ENCODE assay signal across 14 cellular contexts in the genomic region with DNA sequence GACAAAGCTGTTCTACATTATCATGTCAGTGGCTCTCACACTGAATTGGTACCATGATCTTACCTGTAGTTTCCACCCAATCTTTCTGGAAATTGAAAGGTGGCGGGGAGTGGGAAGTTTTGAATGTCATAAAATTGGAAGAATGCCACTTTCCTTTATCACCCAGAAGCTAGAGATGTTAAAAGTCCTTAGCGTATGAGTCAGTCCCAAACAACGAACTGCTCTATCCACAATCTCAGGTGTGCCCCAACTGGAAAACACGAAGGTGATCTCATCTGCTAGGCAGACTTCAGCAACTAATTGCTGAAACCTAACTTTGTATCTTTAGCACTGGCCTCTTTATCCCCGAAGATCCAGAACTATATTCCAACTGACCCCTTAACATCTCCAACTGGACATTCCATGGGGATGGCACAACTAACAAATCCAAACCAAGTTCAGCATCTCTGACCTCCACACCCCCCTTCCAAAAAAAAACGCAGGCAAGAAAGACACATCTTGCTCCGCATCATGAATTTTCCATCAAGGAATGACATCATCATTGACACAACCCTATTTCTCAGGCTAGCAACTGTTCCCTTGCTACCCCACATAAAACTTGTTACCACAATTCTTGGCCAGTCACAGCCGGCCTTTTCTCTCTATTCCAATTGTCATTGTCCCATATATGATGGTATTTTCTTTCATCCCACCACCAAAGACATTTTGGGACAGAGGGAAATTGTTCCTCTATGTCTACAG.
DNase-seq lines count a peak whose midpoint lies in the region; ATAC-seq and TF ChIP-seq lines count a peak whose summit lies in the region.
"Had no signal": no experiment of that assay in that cellular context is flagged by ENCODE, and none has a peak within 500 bp of the region (broad histone marks: within the 10 kb centered on the region; RNA-seq: fewer than 3 reads in every experiment).

No MANE protein-coding gene starts in this region.

- H3K27ac ChIP-seq in RWPE2 (ENCODE audit: poor library complexity, severe bottlenecking) (peak overlapping the region; percentile 41), uterus (no peak overlapping the region)

- DNase-seq in Daoy (ENCODE audit: low read depth) = peak; percentile 5
- DNase-seq in HPDE6-E6E7 (ENCODE audit: extremely low spot score) = peak; percentile 61
- DNase-seq in RWPE2 (ENCODE audit: low spot score) = no peak
- DNase-seq in mucosa of descending colon = no peak
- no peak for DNase-seq in GM19240 (ENCODE audit: insufficient read length, low spot score)
- no peak for DNase-seq in activated gamma-delta T cell treated with Interleukin-2 at 50 U/mL for 16 hours
- no peak for DNase-seq in uterus
- DNase-seq in NCI-H1105 (lab: John Stamatoyannopoulos, UW) = no peak
- DNase-seq: CD8-positive, alpha-beta memory T cell; NCI-H1092; NCI-H1694; NCI-H774 had no signal

- H3K4me1 ChIP-seq in RWPE2 (ENCODE audit: insufficient read depth, poor library complexity, severe bottlenecking) (peaks cover 11% of the 10 kb centered on the region), mucosa of descending colon (ENCODE audit: low read depth) (no peaks in the 10 kb centered on the region), uterus (no peaks in the 10 kb centered on the region)
- H3K4me1 ChIP-seq: HAP-1 had no signal

- H3K27me3 ChIP-seq in RWPE2 (ENCODE audit: insufficient read depth, poor library complexity, severe bottlenecking) (no peaks in the 10 kb centered on the region), uterus (no peaks in the 10 kb centered on the region)

- intact Hi-C loops in mucosa of descending colon (cut with DNase I, micrococcal nuclease) (no loop called here), uterus (cut with DNase I; ENCODE audit: low total_unique reads) (no loop called here)

- H3K9me3 ChIP-seq in RWPE2 (ENCODE audit: severe bottlenecking) (no peaks in the 10 kb centered on the region), mucosa of descending colon (no peaks in the 10 kb centered on the region), uterus (no peaks in the 10 kb centered on the region)
- H3K9me3 ChIP-seq: HAP-1 had no signal

- TF ChIP-seq CTCF in RWPE2 (IDR thresholded peaks at IDR 0.05; ENCODE audit: poor library complexity, severe bottlenecking) (no peak), mucosa of descending colon (IDR thresholded peaks at IDR 0.05) (no peak), uterus (IDR thresholded peaks at IDR 0.05) (no peak)

- H3K36me3 ChIP-seq in RWPE2 (ENCODE audit: low read depth) (no peaks in the 10 kb centered on the region), mucosa of descending colon (ENCODE audit: low read depth) (no peaks in the 10 kb centered on the region), uterus (no peaks in the 10 kb centered on the region)
- H3K36me3 ChIP-seq: HAP-1 had no signal

- no peak for TF ChIP-seq POLR2A in uterus (IDR thresholded peaks at IDR 0.05)

- peak; percentile 99 for ATAC-seq in RWPE2 (ENCODE audit: low read depth)
- ATAC-seq in mucosa of descending colon = peak; percentile 67
- ATAC-seq: Panc1 had no signal

- H3K4me3 ChIP-seq in RWPE2 (ENCODE audit: severe bottlenecking) (no peak overlapping the region), mucosa of descending colon (no peak overlapping the region), uterus (no peak overlapping the region)
- H3K4me3 ChIP-seq: HAP-1 had no signal

Comparison
In these comparisons a context has a peak if more than half of its experiments do, and no peak if none do; other contexts are left out.
1. DNase-seq: peak in Daoy (single experiment) and HPDE6-E6E7 (single experiment); none in RWPE2 (single experiment), mucosa of descending colon (0 of 3), GM19240 (single experiment), activated gamma-delta T cell treated with Interleukin-2 at 50 U/mL for 16 hours (single experiment), uterus (0 of 2) and NCI-H1105 (single experiment).